Comparison of ENCODE assay signal across 12 cellular contexts in genomic region chr16:89426736-89427525, GRCh38.
A peak's percentile ranks its signal among the peaks of the same experiment; 100 is the strongest.
DNase-seq lines count a peak whose midpoint lies in the region; ATAC-seq and TF ChIP-seq lines count a peak whose summit lies in the region.
"Had no signal": no experiment of that assay in that cellular context is flagged by ENCODE, and none has a peak within 500 bp of the region (broad histone marks: within the 10 kb centered on the region; RNA-seq: fewer than 3 reads in every experiment).

No MANE protein-coding gene starts in this region.

- H3K4me3 Mint-ChIP-seq in activated T-helper 1 cell treated with anti-CD3 and anti-CD28 coated beads, Interleukin-12 subunit alpha, Interleukin-12 subunit beta, Interleukin-2, Interleukin-4 antibody, amounts not matched to agents 30 ng/mL and 10 ng/mL and 1 ng/mL, durations not matched to agents 14 hours and 24 hours and 36 hours: no peak overlapping the region

- intact Hi-C loops in activated T-helper 1 cell treated with anti-CD3 and anti-CD28 coated beads, Interleukin-12 subunit alpha, Interleukin-12 subunit beta, Interleukin-2, Interleukin-4 antibody, amounts not matched to agents 30 ng/mL and 10 ng/mL and 1 ng/mL, durations not matched to agents 14 hours and 24 hours and 36 hours (cut with micrococcal nuclease): no loop called here

- no peak for ATAC-seq in gastroesophageal sphincter
- ATAC-seq in GM21528 (IDR thresholded peaks at IDR 0.05; ENCODE audit: low FRiP score, unreplicated experiment): no peak
- ATAC-seq: stimulated activated naive CD8-positive, alpha-beta T cell treated with anti-CD3 and anti-CD28 coated beads, Interleukin-15, Interleukin-2, amounts not matched to agents 100 U/mL and 50 U/mL, for 24 hours had no signal

- H3K27me3 Mint-ChIP-seq in activated T-helper 1 cell treated with anti-CD3 and anti-CD28 coated beads, Interleukin-12 subunit alpha, Interleukin-12 subunit beta, Interleukin-2, Interleukin-4 antibody, amounts not matched to agents 30 ng/mL and 10 ng/mL and 1 ng/mL, durations not matched to agents 14 hours and 24 hours and 36 hours (ENCODE audit: insufficient read depth): no peaks in the 10 kb centered on the region

- H3K4me1 Mint-ChIP-seq in activated T-helper 1 cell treated with anti-CD3 and anti-CD28 coated beads, Interleukin-12 subunit alpha, Interleukin-12 subunit beta, Interleukin-2, Interleukin-4 antibody, amounts not matched to agents 30 ng/mL and 10 ng/mL and 1 ng/mL, durations not matched to agents 14 hours and 24 hours and 36 hours (ENCODE audit: low read depth): peaks cover 52% of the 10 kb centered on the region

- H3K27me3 ChIP-seq in gastroesophageal sphincter: no peaks in the 10 kb centered on the region
- H3K27me3 ChIP-seq in effector memory CD4-positive, alpha-beta T cell (replicated peaks; ENCODE audit: control insufficient read depth, insufficient read depth, low read length, poor library complexity, severe bottlenecking): no peaks in the 10 kb centered on the region

- no peak overlapping the region for H3K4me3 ChIP-seq in gastroesophageal sphincter
- H3K4me3 ChIP-seq in effector memory CD4-positive, alpha-beta T cell (ENCODE audit: insufficient read depth, low read depth, low read length, poor library complexity, severe bottlenecking): no peak overlapping the region

- H3K4me1 ChIP-seq in gastroesophageal sphincter: peaks cover 0 to 70% (median 27%) of the 10 kb centered on the region in 3 donors
- H3K4me1 ChIP-seq in effector memory CD4-positive, alpha-beta T cell (ENCODE audit: control insufficient read depth, insufficient read depth, low read length, poor library complexity, severe bottlenecking): peaks cover 32% of the 10 kb centered on the region

- H3K36me3 Mint-ChIP-seq in activated T-helper 1 cell treated with anti-CD3 and anti-CD28 coated beads, Interleukin-12 subunit alpha, Interleukin-12 subunit beta, Interleukin-2, Interleukin-4 antibody, amounts not matched to agents 30 ng/mL and 10 ng/mL and 1 ng/mL, durations not matched to agents 14 hours and 24 hours and 36 hours (ENCODE audit: low read depth): peaks cover 16% of the 10 kb centered on the region

- TF ChIP-seq CTCF in gastroesophageal sphincter (IDR thresholded peaks at IDR 0.05): no peak

- TF ChIP-seq POLR2A in gastroesophageal sphincter (IDR thresholded peaks at IDR 0.05): no peak

- DNase-seq in A172 (ENCODE audit: low spot score) (peak; percentile 56), Daoy (ENCODE audit: low read depth) (peak; percentile 32), iris pigment epithelial cell (ENCODE audit: low read depth) (peak; percentile 29), amygdala (lab: John Stamatoyannopoulos, UW) (no peak)
- DNase-seq in activated T-helper 1 cell treated with anti-CD3 and anti-CD28 coated beads, Interleukin-12 subunit alpha, Interleukin-12 subunit beta, Interleukin-2, Interleukin-4 antibody, amounts not matched to agents 30 ng/mL and 10 ng/mL and 1 ng/mL, durations not matched to agents 14 hours and 24 hours and 36 hours (ENCODE audit: low spot score): no peak
- DNase-seq in effector memory CD4-positive, alpha-beta T cell: no peak
- DNase-seq: AML-193; NCI-H226; stimulated activated CD4-positive, alpha-beta T cell treated with anti-CD3 and anti-CD28 coated beads, Interleukin-4, amount 100 ng/mL, for 24 hours; stimulated activated naive CD8-positive, alpha-beta T cell treated with anti-CD3 and anti-CD28 coated beads, Interleukin-15, Interleukin-2, amounts not matched to agents 100 U/mL and 50 U/mL, for 24 hours had no signal

- WGBS in gastroesophageal sphincter (ENCODE audit: low coverage in 1 of 2), 2 donors: 59 to 84% methylated on average over 5 to 9 of the region's 10 CpGs

- H3K9me3 Mint-ChIP-seq in activated T-helper 1 cell treated with anti-CD3 and anti-CD28 coated beads, Interleukin-12 subunit alpha, Interleukin-12 subunit beta, Interleukin-2, Interleukin-4 antibody, amounts not matched to agents 30 ng/mL and 10 ng/mL and 1 ng/mL, durations not matched to agents 14 hours and 24 hours and 36 hours: no peaks in the 10 kb centered on the region

- no peak overlapping the region for H3K27ac ChIP-seq in gastroesophageal sphincter
- no peak overlapping the region for H3K27ac ChIP-seq in effector memory CD4-positive, alpha-beta T cell (ENCODE audit: insufficient read depth, low read length, poor library complexity, severe bottlenecking)

- H3K9me3 ChIP-seq in gastroesophageal sphincter: no peaks in the 10 kb centered on the region
- H3K9me3 ChIP-seq in effector memory CD4-positive, alpha-beta T cell (ENCODE audit: control insufficient read depth, low read length): no peaks in the 10 kb centered on the region

- H3K36me3 ChIP-seq in gastroesophageal sphincter: no peaks in the 10 kb centered on the region
- no peaks in the 10 kb centered on the region for H3K36me3 ChIP-seq in effector memory CD4-positive, alpha-beta T cell (ENCODE audit: control insufficient read depth, insufficient read depth, low read length)

- no peak for TF ChIP-seq EP300 in gastroesophageal sphincter (IDR thresholded peaks at IDR 0.05)

- H3K27ac Mint-ChIP-seq in activated T-helper 1 cell treated with anti-CD3 and anti-CD28 coated beads, Interleukin-12 subunit alpha, Interleukin-12 subunit beta, Interleukin-2, Interleukin-4 antibody, amounts not matched to agents 30 ng/mL and 10 ng/mL and 1 ng/mL, durations not matched to agents 14 hours and 24 hours and 36 hours: peak overlapping the region; percentile 84

Comparison
In these comparisons a context has a peak if more than half of its experiments do, and no peak if none do; other contexts are left out.
1. DNase-seq: peak in A172 (single experiment), Daoy (single experiment) and iris pigment epithelial cell (single experiment); none in activated T-helper 1 cell treated with anti-CD3 and anti-CD28 coated beads, Interleukin-12 subunit alpha, Interleukin-12 subunit beta, Interleukin-2, Interleukin-4 antibody, amounts not matched to agents 30 ng/mL and 10 ng/mL and 1 ng/mL, durations not matched to agents 14 hours and 24 hours and 36 hours (single experiment), effector memory CD4-positive, alpha-beta T cell (0 of 3) and amygdala (0 of 56).